In the genomic region with DNA sequence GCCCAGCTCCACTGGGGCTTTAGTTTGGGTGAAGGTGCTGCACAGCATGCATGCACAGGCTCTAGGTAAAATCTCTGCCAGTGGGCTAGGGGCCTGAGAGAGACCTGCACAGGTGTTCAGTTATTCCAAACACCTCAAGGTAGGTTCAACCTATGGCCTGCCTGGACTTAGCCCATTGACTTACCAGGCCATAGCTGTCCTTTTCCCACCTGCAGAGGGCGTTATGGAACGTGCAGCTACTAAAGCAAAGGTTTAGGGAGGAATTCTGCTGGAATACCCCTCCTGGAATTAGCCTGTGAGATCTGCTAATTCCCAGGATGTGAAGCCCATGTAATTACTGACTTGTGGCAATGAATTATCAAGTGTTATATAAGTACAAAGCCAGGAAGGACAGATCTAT, we compare ENCODE assay signal across 12 cellular contexts. TPM values are rescaled to one million over a fixed set of nuclear protein-coding genes. Genes with fewer than 3 reads are reported as not detected.
DNase-seq lines count a peak whose midpoint lies in the region; ATAC-seq and TF ChIP-seq lines count a peak whose summit lies in the region.
"Had no signal": no experiment of that assay in that cellular context is flagged by ENCODE, and none has a peak within 500 bp of the region (broad histone marks: within the 10 kb centered on the region; RNA-seq: fewer than 3 reads in every experiment).

No MANE protein-coding gene starts in this region.

- H3K4me1 ChIP-seq in A673 (ENCODE audit: insufficient read depth, low read length, poor library complexity, severe bottlenecking) (no peaks in the 10 kb centered on the region), OCI-LY7 (ENCODE audit: insufficient read depth, low read length, poor library complexity, severe bottlenecking) (peaks cover 31% of the 10 kb centered on the region), ascending aorta (peaks cover 16 to 18% of the 10 kb centered on the region in 2 donors)

- H3K27ac ChIP-seq in A673 (ENCODE audit: low read depth, low read length, poor library complexity, severe bottlenecking) (no peak overlapping the region), OCI-LY7 (ENCODE audit: low read depth, low read length, poor library complexity, severe bottlenecking) (no peak overlapping the region), ascending aorta (no peak overlapping the region)

- H3K79me2 ChIP-seq in OCI-LY7 (ENCODE audit: insufficient read depth, low read depth, low read length) = no peaks in the 10 kb centered on the region

- no peak overlapping the region for H2AFZ ChIP-seq in OCI-LY7 (ENCODE audit: low read length)

- intact Hi-C loops in A673 (cut with micrococcal nuclease; ENCODE audit: unreplicated experiment) (no loop called here), OCI-LY7 (cut with micrococcal nuclease; ENCODE audit: unreplicated experiment) (no loop called here), left ventricle myocardium superior (cut with micrococcal nuclease) (loop anchor here (10.0 kb wide), 1 partner anchor 132 kb away; no protein-coding TSS in a partner anchor), ascending aorta (cut with DNase I) (no loop called here)

- no peaks in the 10 kb centered on the region for H4K20me1 ChIP-seq in OCI-LY7 (ENCODE audit: insufficient read depth, low read length)

- H3K27me3 ChIP-seq in A673 (replicated peaks; ENCODE audit: insufficient read depth, low read depth, low read length, poor library complexity) (peaks cover 29% of the 10 kb centered on the region), ascending aorta (peaks cover 8% of the 10 kb centered on the region)

- BruUV-seq in A673 (replicated peaks; lab: Mats Ljungman, UMichigan) (no TSS peak), OCI-LY7 (replicated peaks; lab: Mats Ljungman, UMichigan) (no TSS peak)

- peak; percentile 7 for ATAC-seq in left ventricle myocardium superior
- no peak for ATAC-seq in GM21381 (IDR thresholded peaks at IDR 0.05; ENCODE audit: unreplicated experiment)
- ATAC-seq in esophagus mucosa = no peak

- TF ChIP-seq CTCF in A673 (conservative IDR thresholded peaks at IDR 0.05; ENCODE audit: low read depth, low read length) (0 out of 2 replicates have a peak, but pooled peaks have one; percentile 21), GM10266 (IDR thresholded peaks at IDR 0.05; ENCODE audit: control insufficient read depth, insufficient read depth, low read depth, missing control alignments) (peak; percentile 17), OCI-LY7 (conservative IDR thresholded peaks at IDR 0.05; ENCODE audit: low read length) (peak; percentile 55; the same call in 1 of the 2 replicates), ascending aorta (IDR thresholded peaks at IDR 0.05) (no peak)

- no peak overlapping the region for H3K4me3 ChIP-seq in A673 (ENCODE audit: low read depth, low read length, poor library complexity, severe bottlenecking)
- H3K4me3 ChIP-seq in OCI-LY7 (ENCODE audit: low read depth, low read length, poor library complexity, severe bottlenecking) = no peak overlapping the region
- H3K4me3 ChIP-seq in ascending aorta = no peak overlapping the region

- H3K9me3 ChIP-seq in A673 (ENCODE audit: low read depth, low read length, poor library complexity, severe bottlenecking) = peaks cover 3% of the 10 kb centered on the region
- H3K9me3 ChIP-seq in OCI-LY7 (ENCODE audit: low read length) = no peaks in the 10 kb centered on the region
- H3K9me3 ChIP-seq in ascending aorta = no peaks in the 10 kb centered on the region

- CTCF ChIA-PET in A673 (lab: Charles Lee) = no interaction called here
- CTCF ChIA-PET in OCI-LY7 (lab: Charles Lee; ENCODE audit: unreplicated experiment) = no interaction called here

- H3K9me2 ChIP-seq in OCI-LY7 (ENCODE audit: insufficient read depth, low read length) = no peaks in the 10 kb centered on the region

- H3K36me3 ChIP-seq in A673 (ENCODE audit: insufficient read depth, low read length, poor library complexity, severe bottlenecking) = no peaks in the 10 kb centered on the region
- H3K36me3 ChIP-seq in OCI-LY7 (ENCODE audit: insufficient read depth, low read length) = no peaks in the 10 kb centered on the region
- H3K36me3 ChIP-seq in ascending aorta = no peaks in the 10 kb centered on the region

- DNase-seq in A673 (ENCODE audit: low spot score) = no peak
- DNase-seq in GM10266 (ENCODE audit: extremely low spot score) = no peak
- DNase-seq in OCI-LY7 (ENCODE audit: low spot score) = no peak
- no peak for DNase-seq in left ventricle myocardium superior
- no peak for DNase-seq in ureter (ENCODE audit: low spot score)
- no peak for DNase-seq in ascending aorta (ENCODE audit: low spot score in 2 of 2)
- DNase-seq: NCI-H2107; SHP77 treated with DMSO at 0.1 percent for 48 hours; stimulated activated CD4-positive, alpha-beta T cell treated with anti-CD3 and anti-CD28 coated beads, Interleukin-15, amount 100 ng/mL, for 24 hours; stimulated activated CD8-positive, alpha-beta memory T cell treated with anti-CD3 and anti-CD28 coated beads, Interleukin-4, amount 100 ng/mL, for 48 hours had no signal

- POLR2A ChIA-PET in A673 (lab: Charles Lee; ENCODE audit: low non-redundant PET) (no interaction called here), OCI-LY7 (lab: Charles Lee) (interaction anchor here (0.6 to 1.9 kb wide), 4 partner anchors 9 to 436 kb away, joined by 3 to 6 read pairs (median 3); no protein-coding TSS in a partner anchor)

- no peak overlapping the region for H3K4me2 ChIP-seq in OCI-LY7 (ENCODE audit: low read length)

RNA-seq across cellular contexts. Expression of a gene that starts 3.6 kb away (rescaled TPM):
- total RNA-seq in A673 (2021) (not detected in 2 replicates), OCI-LY7 (2022) (not detected in 2 replicates), left ventricle myocardium superior (9.3 TPM), esophagus mucosa (0.04 TPM), ureter (0.10 TPM), ascending aorta (not detected)
- total RNA-seq in OCI-LY7 (2014; rRNA removed; shearing (Covaris generic)) = not detected in 2 replicates

Comparison
In these comparisons a context has a peak if more than half of its experiments do, and no peak if none do; other contexts are left out.
1. CTCF ChIP-seq: peak in A673 (single experiment), GM10266 (single experiment) and OCI-LY7 (single experiment); none in ascending aorta (0 of 3).